In the genomic region with DNA sequence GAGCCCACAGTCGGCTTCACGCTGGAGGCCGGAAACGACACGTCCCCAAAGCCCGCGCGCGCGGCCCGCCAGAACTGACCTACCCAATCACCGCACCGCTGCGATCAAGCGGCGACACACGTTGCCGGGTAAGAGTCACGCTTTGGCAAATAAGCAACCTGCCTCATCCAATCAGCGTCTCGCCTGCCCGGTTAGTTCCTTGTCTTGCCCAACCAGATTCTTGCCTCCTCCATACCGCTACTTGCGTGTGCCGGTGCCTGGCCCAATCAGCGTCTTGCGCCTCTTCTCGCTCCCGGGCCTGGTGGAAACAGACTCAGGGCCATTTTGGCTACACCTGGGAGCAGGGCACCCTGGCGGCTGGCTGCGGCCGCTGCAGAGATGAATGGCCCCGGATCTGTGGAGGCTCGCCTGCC, we compare ENCODE assay signal across 1 cellular context.
TF ChIP-seq lines count a peak whose summit lies in the region.

No MANE protein-coding gene starts in this region.

TF ChIP-seq in K562, 482 proteins besides CTCF, POLR2A, EP300 and RAD21:
- TF ChIP-seq, protein P1, sequence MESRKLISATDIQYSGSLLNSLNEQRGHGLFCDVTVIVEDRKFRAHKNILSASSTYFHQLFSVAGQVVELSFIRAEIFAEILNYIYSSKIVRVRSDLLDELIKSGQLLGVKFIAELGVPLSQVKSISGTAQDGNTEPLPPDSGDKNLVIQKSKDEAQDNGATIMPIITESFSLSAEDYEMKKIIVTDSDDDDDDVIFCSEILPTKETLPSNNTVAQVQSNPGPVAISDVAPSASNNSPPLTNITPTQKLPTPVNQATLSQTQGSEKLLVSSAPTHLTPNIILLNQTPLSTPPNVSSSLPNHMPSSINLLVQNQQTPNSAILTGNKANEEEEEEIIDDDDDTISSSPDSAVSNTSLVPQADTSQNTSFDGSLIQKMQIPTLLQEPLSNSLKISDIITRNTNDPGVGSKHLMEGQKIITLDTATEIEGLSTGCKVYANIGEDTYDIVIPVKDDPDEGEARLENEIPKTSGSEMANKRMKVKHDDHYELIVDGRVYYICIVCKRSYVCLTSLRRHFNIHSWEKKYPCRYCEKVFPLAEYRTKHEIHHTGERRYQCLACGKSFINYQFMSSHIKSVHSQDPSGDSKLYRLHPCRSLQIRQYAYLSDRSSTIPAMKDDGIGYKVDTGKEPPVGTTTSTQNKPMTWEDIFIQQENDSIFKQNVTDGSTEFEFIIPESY (CRISPR knock-in tag; IDR thresholded peaks at IDR 0.05) = peak; percentile 63
- 0 out of 2 replicates have a peak, but pooled peaks have one; percentile 24 for TF ChIP-seq ZNF274 (IDR thresholded peaks at IDR 0.05; ENCODE audit: borderline replicate concordance, low read depth, low read length)
- no peak for TF ChIP-seq XRCC5 (IDR thresholded peaks at IDR 0.05; ENCODE audit: low read depth, low read length)
- TF ChIP-seq RBM14 (IDR thresholded peaks at IDR 0.05; ENCODE audit: borderline replicate concordance, insufficient read depth, low read depth, low read length) = 0 out of 2 replicates have a peak, but pooled peaks have one; percentile 42
